12 cellular contexts compared by ENCODE assay signal in genomic region chr5:73826761-73827450, GRCh38.
DNase-seq lines count a peak whose midpoint lies in the region; ATAC-seq, FAIRE-seq and TF ChIP-seq lines count a peak whose summit lies in the region.
"Had no signal": no experiment of that assay in that cellular context is flagged by ENCODE, and none has a peak within 500 bp of the region (broad histone marks: within the 10 kb centered on the region; RNA-seq: fewer than 3 reads in every experiment).

No MANE protein-coding gene starts in this region.

- H3K27me3 Mint-ChIP-seq in activated CD8-positive, alpha-beta T cell treated with anti-CD3 and anti-CD28 coated beads for 36 hours = peaks cover 8% of the 10 kb centered on the region

- H3K36me3 ChIP-seq in ascending aorta = no peaks in the 10 kb centered on the region
- peaks cover 0 to 6% of the 10 kb centered on the region in 2 donors for H3K36me3 ChIP-seq in kidney (ENCODE audit: control insufficient read depth in 1 of 2, insufficient read depth in 2 of 2, low read length in 2 of 2)
- H3K36me3 ChIP-seq in PC-3 (ENCODE audit: low read depth, low read length) = no peaks in the 10 kb centered on the region
- H3K36me3 ChIP-seq: BLaER1 treated with 17β-estradiol and CSF1 and Interleukin-3, amounts not matched to agents 10 nM and 100 nM had no signal

- H3K9ac ChIP-seq in kidney (ENCODE audit: low read length in 2 of 2) = peak overlapping the region in 1 of 2 donors; percentile 30
- H3K9ac ChIP-seq in PC-3 (ENCODE audit: low read length) = no peak overlapping the region
- H3K9ac ChIP-seq: BLaER1 treated with 17β-estradiol and CSF1 and Interleukin-3, amounts not matched to agents 10 nM and 100 nM had no signal

- H3K9me2 ChIP-seq in PC-3 (replicated peaks; ENCODE audit: low read length) = no peaks in the 10 kb centered on the region

- H3K4me1 Mint-ChIP-seq in activated CD8-positive, alpha-beta T cell treated with anti-CD3 and anti-CD28 coated beads for 36 hours (ENCODE audit: low read depth) = no peaks in the 10 kb centered on the region

- no peaks in the 10 kb centered on the region for H3K9me3 Mint-ChIP-seq in activated CD8-positive, alpha-beta T cell treated with anti-CD3 and anti-CD28 coated beads for 36 hours

- H3K4me2 ChIP-seq in PC-3 (ENCODE audit: low read length) = no peak overlapping the region
- H3K4me2 ChIP-seq: BLaER1 treated with 17β-estradiol and CSF1 and Interleukin-3, amounts not matched to agents 10 nM and 100 nM had no signal

- no peak overlapping the region for H3K4me3 ChIP-seq in ascending aorta
- H3K4me3 ChIP-seq in kidney (ENCODE audit: low read length in 2 of 2) = peak overlapping the region; percentile 3 to 27
- H3K4me3 ChIP-seq in PC-3 (ENCODE audit: low read length) = no peak overlapping the region
- H3K4me3 ChIP-seq: BLaER1 treated with 17β-estradiol and CSF1 and Interleukin-3, amounts not matched to agents 10 nM and 100 nM; tibial nerve had no signal

- peak overlapping the region; percentile 55 to 73 for H3K27ac ChIP-seq in ascending aorta
- peak overlapping the region; percentile 43 to 47 for H3K27ac ChIP-seq in kidney (ENCODE audit: low read depth in 2 of 2, low read length in 2 of 2)
- H3K27ac ChIP-seq in PC-3 (ENCODE audit: low read length) = no peak overlapping the region
- H3K27ac ChIP-seq: BLaER1 treated with 17β-estradiol and CSF1 and Interleukin-3, amounts not matched to agents 10 nM and 100 nM; VCaP had no signal

- CTCF ChIA-PET in activated CD8-positive, alpha-beta T cell treated with anti-CD3 and anti-CD28 coated beads for 36 hours (lab: Charles Lee) = interaction anchor here (0.8 kb wide), 1 partner anchor 34 kb away, joined by 3 read pairs; no protein-coding TSS in a partner anchor
- CTCF ChIA-PET in PC-3 (lab: Charles Lee) = no interaction called here

- H3K27me3 ChIP-seq in ascending aorta (no peaks in the 10 kb centered on the region), PC-3 (ENCODE audit: low read length) (no peaks in the 10 kb centered on the region)
- H3K27me3 ChIP-seq: BLaER1 treated with 17β-estradiol and CSF1 and Interleukin-3, amounts not matched to agents 10 nM and 100 nM; tibial nerve had no signal

- H3K27ac Mint-ChIP-seq in activated CD8-positive, alpha-beta T cell treated with anti-CD3 and anti-CD28 coated beads for 36 hours = no peak overlapping the region

- no peak overlapping the region for H2AFZ ChIP-seq in PC-3 (ENCODE audit: low read length)

- no peaks in the 10 kb centered on the region for H3K36me3 Mint-ChIP-seq in activated CD8-positive, alpha-beta T cell treated with anti-CD3 and anti-CD28 coated beads for 36 hours (ENCODE audit: low read depth)

- H4K20me1 ChIP-seq in PC-3 (ENCODE audit: low read length) = no peaks in the 10 kb centered on the region
- H4K20me1 ChIP-seq: BLaER1 treated with 17β-estradiol and CSF1 and Interleukin-3, amounts not matched to agents 10 nM and 100 nM had no signal

- no peaks in the 10 kb centered on the region for H3K79me2 ChIP-seq in PC-3 (ENCODE audit: low read length)

- intact Hi-C loops in ascending aorta (cut with DNase I) = no loop called here
- intact Hi-C loops in kidney (cut with DNase I) = no loop called here
- intact Hi-C loops in activated CD8-positive, alpha-beta T cell treated with anti-CD3 and anti-CD28 coated beads for 36 hours (cut with micrococcal nuclease) = no loop called here
- intact Hi-C loops in PC-3 (cut with micrococcal nuclease) = no loop called here

- ATAC-seq in activated CD8-positive, alpha-beta T cell treated with anti-CD3 and anti-CD28 coated beads for 36 hours = no peak
- ATAC-seq in HG02938 (IDR thresholded peaks at IDR 0.05; ENCODE audit: unreplicated experiment) (no peak), PC-3 (no peak), GM19467 (IDR thresholded peaks at IDR 0.05; ENCODE audit: unreplicated experiment) (no peak)

- no peak overlapping the region for H3K4me3 Mint-ChIP-seq in activated CD8-positive, alpha-beta T cell treated with anti-CD3 and anti-CD28 coated beads for 36 hours

- BruUV-seq in PC-3 (replicated peaks; lab: Mats Ljungman, UMichigan) = no TSS peak

- H3K9me3 ChIP-seq in ascending aorta (no peaks in the 10 kb centered on the region), kidney (ENCODE audit: control insufficient read depth in 1 of 2, low read length in 2 of 2) (no peaks in the 10 kb centered on the region), PC-3 (ENCODE audit: low read length) (no peaks in the 10 kb centered on the region)
- H3K9me3 ChIP-seq: BLaER1 treated with 17β-estradiol and CSF1 and Interleukin-3, amounts not matched to agents 10 nM and 100 nM; tibial nerve had no signal

- FAIRE-seq in kidney (lab: Jason Lieb, UNC) = no peak

- POLR2A ChIA-PET in activated CD8-positive, alpha-beta T cell treated with anti-CD3 and anti-CD28 coated beads for 36 hours (lab: Charles Lee) = no interaction called here
- POLR2A ChIA-PET in PC-3 (lab: Charles Lee; ENCODE audit: unreplicated experiment) = no interaction called here

- peaks cover 7 to 24% of the 10 kb centered on the region in 2 donors for H3K4me1 ChIP-seq in ascending aorta
- H3K4me1 ChIP-seq in kidney (ENCODE audit: control insufficient read depth in 1 of 2, insufficient read depth in 1 of 2, low read depth in 1 of 2, low read length in 2 of 2) = peaks cover 37 to 57% of the 10 kb centered on the region in 2 donors
- H3K4me1 ChIP-seq in PC-3 (ENCODE audit: insufficient read depth, low read length) = peaks cover 23% of the 10 kb centered on the region
- H3K4me1 ChIP-seq: BLaER1 treated with 17β-estradiol and CSF1 and Interleukin-3, amounts not matched to agents 10 nM and 100 nM had no signal

- TF ChIP-seq CTCF in ascending aorta (IDR thresholded peaks at IDR 0.05) (no peak), kidney (IDR thresholded peaks at IDR 0.05; ENCODE audit: borderline replicate concordance, extremely low read depth, insufficient read depth) (no peak), PC-3 (conservative IDR thresholded peaks at IDR 0.05; ENCODE audit: low read depth, low read length) (no peak)
- no peak for TF ChIP-seq CTCF in activated CD8-positive, alpha-beta T cell treated with anti-CD3 and anti-CD28 coated beads for 36 hours (IDR thresholded peaks at IDR 0.05)

- no peaks in the 10 kb centered on the region for H3F3A ChIP-seq in PC-3 (ENCODE audit: low read length, unreplicated experiment)

- DNase-seq in A172 (ENCODE audit: low spot score) = peak; percentile 8
- DNase-seq in HCEC 1CT = peak; percentile 55
- DNase-seq in ascending aorta (ENCODE audit: low spot score in 2 of 2) = no peak
- DNase-seq in kidney = no peak
- DNase-seq in activated CD8-positive, alpha-beta T cell treated with anti-CD3 and anti-CD28 coated beads for 36 hours = no peak
- DNase-seq in PC-3 = no peak
- DNase-seq: activated effector memory CD4-positive, alpha-beta T cell treated with anti-CD3 and anti-CD28 coated beads, Interleukin-2, amount 50 U/mL, for 16 hours had no signal

Comparison
In these comparisons a context has a peak if more than half of its experiments do, and no peak if none do; other contexts are left out.
1. DNase-seq: peak in A172 (single experiment) and HCEC 1CT (single experiment); none in ascending aorta (0 of 2), kidney (single experiment), activated CD8-positive, alpha-beta T cell treated with anti-CD3 and anti-CD28 coated beads for 36 hours (single experiment) and PC-3 (single experiment).
2. H3K4me3 ChIP-seq: peak in kidney (2 of 2); none in ascending aorta (0 of 2) and PC-3 (single experiment).